Comparison of ENCODE assay signal across 30 cellular contexts in the genomic region with DNA sequence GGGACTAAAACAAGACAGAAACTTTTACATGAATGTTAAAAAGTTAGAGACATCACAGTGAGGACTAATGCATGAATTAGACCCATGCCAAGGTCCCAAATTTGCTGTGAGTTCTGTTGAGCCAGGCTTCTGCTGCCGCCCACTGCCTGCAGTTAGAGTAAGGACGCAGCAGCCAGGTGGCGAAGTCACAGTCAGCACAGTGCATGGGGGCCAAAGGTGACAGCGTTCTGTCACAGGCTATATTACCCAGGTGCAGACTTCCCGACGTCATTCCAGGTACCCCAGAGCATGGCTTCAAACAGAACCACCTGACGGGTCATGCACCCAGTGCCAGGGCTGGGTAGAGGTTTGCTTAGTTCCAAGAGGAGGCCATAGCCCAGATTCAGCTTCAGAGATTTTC. TPM values are rescaled to one million over a fixed set of nuclear protein-coding genes. Genes with fewer than 3 reads are reported as not detected.
"Had no signal": no experiment of that assay in that cellular context is flagged by ENCODE, and none has a peak within 500 bp of the region (broad histone marks: within the 10 kb centered on the region; RNA-seq: fewer than 3 reads in every experiment).

No MANE protein-coding gene starts in this region.

- H3K9me3 ChIP-seq: ascending aorta, SJCRH30 had no signal

- H3K4me1 ChIP-seq: ascending aorta, SJCRH30 had no signal

- H3K27me3 ChIP-seq: ascending aorta, SJCRH30 had no signal

- ATAC-seq: activated CD8-positive, alpha-beta T cell treated with anti-CD3 and anti-CD28 coated beads for 36 hours; activated T-cell treated with anti-CD3 and anti-CD28 coated beads, Interleukin-2, amount 50 U/mL, for 72 hours; activated T-helper 17 cell treated with anti-CD3 and anti-CD28 coated beads, Interleukin-2, amount 50 U/mL, for 72 hours; Panc1 had no signal

- H3K27ac Mint-ChIP-seq: activated CD4-positive, alpha-beta T cell treated with anti-CD3 and anti-CD28 coated beads, Interleukin-2, amount 10 ng/mL, durations not matched to agents 24 days and 14 days; activated CD8-positive, alpha-beta T cell treated with anti-CD3 and anti-CD28 coated beads for 36 hours; activated naive CD8-positive, alpha-beta T cell treated with anti-CD3 and anti-CD28 coated beads, Interleukin-2, amount 10 ng/mL, durations not matched to agents 7 days and 5 days; activated T-cell treated with anti-CD3 and anti-CD28 coated beads, Interleukin-2, amount 50 U/mL, for 72 hours; activated T-helper 17 cell treated with anti-CD3 and anti-CD28 coated beads, Interleukin-2, amount 50 U/mL, for 72 hours had no signal

- H3K36me3 Mint-ChIP-seq: activated naive CD8-positive, alpha-beta T cell treated with anti-CD3 and anti-CD28 coated beads, Interleukin-2, amount 10 ng/mL, durations not matched to agents 7 days and 5 days had no signal

- H3K27ac ChIP-seq: ascending aorta, cardiac muscle cell, SJCRH30, SK-N-MC had no signal

- DNase-seq: activated CD4-positive, alpha-beta T cell treated with anti-CD3 and anti-CD28 coated beads, Interleukin-2, amount 10 ng/mL, durations not matched to agents 24 days and 14 days; activated CD4-positive, alpha-beta T cell treated with anti-CD3 and anti-CD28 coated beads, Interleukin-2, amount 50 U/mL, for 4 hours; activated CD8-positive, alpha-beta T cell treated with anti-CD3 and anti-CD28 coated beads for 36 hours; activated effector memory CD4-positive, alpha-beta T cell treated with anti-CD3 and anti-CD28 coated beads, Interleukin-2, amount 50 U/mL, for 16 hours; activated naive CD4-positive, alpha-beta T cell; activated naive CD4-positive, alpha-beta T cell treated with anti-CD3 and anti-CD28 coated beads, Interleukin-2, amount 50 U/mL, for 16 hours; activated naive CD8-positive, alpha-beta T cell treated with anti-CD3 and anti-CD28 coated beads, Interleukin-2, amount 10 ng/mL, durations not matched to agents 7 days and 5 days; activated T-cell treated with anti-CD3 and anti-CD28 coated beads, Interleukin-2, amount 50 U/mL, for 1 hour; activated T-cell treated with anti-CD3 and anti-CD28 coated beads, Interleukin-2, amount 50 U/mL, for 72 hours; amygdala; NCI-H1105; NCI-H1417 treated with DMSO at 0.1 percent for 48 hours; NCI-H1694 treated with DMSO at 0.1 percent for 48 hours; NCI-H2029; NCI-H345; NCI-H524 treated with DMSO at 0.1 percent for 48 hours; SHP77; SJCRH30; T1000 had no signal

- H3K27me3 Mint-ChIP-seq: activated CD4-positive, alpha-beta T cell treated with anti-CD3 and anti-CD28 coated beads, Interleukin-2, amount 10 ng/mL, durations not matched to agents 24 days and 14 days had no signal

- H3K4me1 Mint-ChIP-seq: activated CD4-positive, alpha-beta T cell treated with anti-CD3 and anti-CD28 coated beads, Interleukin-2, amount 10 ng/mL, durations not matched to agents 24 days and 14 days; activated naive CD8-positive, alpha-beta T cell treated with anti-CD3 and anti-CD28 coated beads, Interleukin-2, amount 10 ng/mL, durations not matched to agents 7 days and 5 days; activated T-helper 17 cell treated with anti-CD3 and anti-CD28 coated beads, Interleukin-2, amount 50 U/mL, for 72 hours; central memory CD8-positive, alpha-beta T cell had no signal

- H3K4me3 ChIP-seq: ascending aorta, cardiac muscle cell, SJCRH30, SK-N-MC had no signal

- H3K9me3 Mint-ChIP-seq: activated CD4-positive, alpha-beta T cell treated with anti-CD3 and anti-CD28 coated beads, Interleukin-2, amount 10 ng/mL, durations not matched to agents 24 days and 14 days; activated CD8-positive, alpha-beta T cell treated with anti-CD3 and anti-CD28 coated beads for 36 hours; activated naive CD8-positive, alpha-beta T cell treated with anti-CD3 and anti-CD28 coated beads, Interleukin-2, amount 10 ng/mL, durations not matched to agents 7 days and 5 days; activated T-cell treated with anti-CD3 and anti-CD28 coated beads, Interleukin-2, amount 50 U/mL, for 72 hours; activated T-helper 17 cell treated with anti-CD3 and anti-CD28 coated beads, Interleukin-2, amount 50 U/mL, for 72 hours; central memory CD8-positive, alpha-beta T cell had no signal

- H3K36me3 ChIP-seq: ascending aorta, cardiac muscle cell, SJCRH30 had no signal

- H3K4me3 Mint-ChIP-seq: activated CD4-positive, alpha-beta T cell treated with anti-CD3 and anti-CD28 coated beads, Interleukin-2, amount 10 ng/mL, durations not matched to agents 24 days and 14 days; activated CD8-positive, alpha-beta T cell treated with anti-CD3 and anti-CD28 coated beads for 36 hours; activated naive CD8-positive, alpha-beta T cell treated with anti-CD3 and anti-CD28 coated beads, Interleukin-2, amount 10 ng/mL, durations not matched to agents 7 days and 5 days; activated T-cell treated with anti-CD3 and anti-CD28 coated beads, Interleukin-2, amount 50 U/mL, for 72 hours; activated T-helper 17 cell treated with anti-CD3 and anti-CD28 coated beads, Interleukin-2, amount 50 U/mL, for 72 hours; central memory CD8-positive, alpha-beta T cell had no signal

RNA-seq across cellular contexts. Expression of a gene that starts 33.9 kb away (rescaled TPM):
- total RNA-seq: activated CD4-positive, alpha-beta T cell treated with anti-CD3 and anti-CD28 coated beads, Interleukin-2, amount 10 ng/mL, durations not matched to agents 24 days and 14 days; activated naive CD8-positive, alpha-beta T cell treated with anti-CD3 and anti-CD28 coated beads, Interleukin-2, amount 10 ng/mL, durations not matched to agents 7 days and 5 days; ascending aorta; cardiac muscle cell; MCF 10A; RPMI7951; T-helper 1 cell treated with Interleukin-12 subunit alpha and Interleukin-12 subunit beta and Interleukin-4 antibody, amounts not matched to agents 30 ng/mL and 1 ng/mL, for 36 hours; T-helper 2 cell treated with Interferon-gamma antibody and Interleukin-4, amounts not matched to agents 100 ng/mL and 5 ng/mL, for 36 hours had no signal
- polyA plus RNA-seq: cardiac muscle cell had no signal

RNA-seq across cellular contexts. Expression of a gene that starts 46.1 kb away (rescaled TPM):
- total RNA-seq: activated CD4-positive, alpha-beta T cell treated with anti-CD3 and anti-CD28 coated beads, Interleukin-2, amount 10 ng/mL, durations not matched to agents 24 days and 14 days; activated CD8-positive, alpha-beta memory T cell treated with anti-CD3 and anti-CD28 coated beads for 36 hours; activated naive CD8-positive, alpha-beta T cell treated with anti-CD3 and anti-CD28 coated beads, Interleukin-2, amount 10 ng/mL, durations not matched to agents 7 days and 5 days; ascending aorta; cardiac muscle cell; MCF 10A; RPMI7951; SJCRH30; T-helper 1 cell treated with Interleukin-12 subunit alpha and Interleukin-12 subunit beta and Interleukin-4 antibody, amounts not matched to agents 30 ng/mL and 1 ng/mL, for 36 hours; T-helper 2 cell treated with Interferon-gamma antibody and Interleukin-4, amounts not matched to agents 100 ng/mL and 5 ng/mL, for 36 hours had no signal
- polyA plus RNA-seq: cardiac muscle cell had no signal
